In genomic region chr5:175201393-175201792, GRCh38 we compare ENCODE assay signal across 36 cellular contexts.
"Had no signal": no experiment of that assay in that cellular context is flagged by ENCODE, and none has a peak within 500 bp of the region (broad histone marks: within the 10 kb centered on the region; RNA-seq: fewer than 3 reads in every experiment).

No MANE protein-coding gene starts in this region.

- H3K27ac Mint-ChIP-seq: activated B cell treated with CpG ODN at 0.5 μM for 24 hours; activated CD8-positive, alpha-beta T cell treated with anti-CD3 and anti-CD28 coated beads for 36 hours; activated naive CD4-positive, alpha-beta T cell treated with anti-CD3 and anti-CD28 coated beads for 36 hours; activated naive CD4-positive, alpha-beta T cell treated with anti-CD3 and anti-CD28 coated beads, Interleukin-2, amount 50 U/mL, for 24 hours; activated naive CD8-positive, alpha-beta T cell treated with anti-CD3 and anti-CD28 coated beads for 36 hours; activated naive CD8-positive, alpha-beta T cell treated with anti-CD3 and anti-CD28 coated beads, Interleukin-2, amount 50 U/mL, for 24 hours; activated T-helper 17 cell treated with anti-CD3 and anti-CD28 coated beads, Interleukin-2, amount 50 U/mL, for 72 hours; T-helper 2 cell treated with Interferon-gamma antibody and Interleukin-4, amounts not matched to agents 5 μg/mL and 100 μg/mL, for 36 hours had no signal

- H3K4me3 ChIP-seq: adrenal gland, breast epithelium, cardiac muscle cell, colonic mucosa, esophagus squamous epithelium had no signal

- H3K9me3 Mint-ChIP-seq: activated B cell treated with CpG ODN at 0.5 μM for 24 hours; activated CD8-positive, alpha-beta T cell treated with anti-CD3 and anti-CD28 coated beads for 36 hours; activated naive CD4-positive, alpha-beta T cell treated with anti-CD3 and anti-CD28 coated beads for 36 hours; activated naive CD4-positive, alpha-beta T cell treated with anti-CD3 and anti-CD28 coated beads, Interleukin-2, amount 50 U/mL, for 24 hours; activated naive CD8-positive, alpha-beta T cell treated with anti-CD3 and anti-CD28 coated beads for 36 hours; activated naive CD8-positive, alpha-beta T cell treated with anti-CD3 and anti-CD28 coated beads, Interleukin-2, amount 50 U/mL, for 24 hours; activated T-cell treated with anti-CD3 and anti-CD28 coated beads, Interleukin-2, amount 50 U/mL, for 4 hours; activated T-helper 17 cell treated with anti-CD3 and anti-CD28 coated beads, Interleukin-2, amount 50 U/mL, for 72 hours; T-helper 2 cell treated with Interferon-gamma antibody and Interleukin-4, amounts not matched to agents 5 μg/mL and 100 μg/mL, for 36 hours had no signal

- H3K4me3 Mint-ChIP-seq: activated B cell treated with CpG ODN at 0.5 μM for 24 hours; activated CD8-positive, alpha-beta T cell treated with anti-CD3 and anti-CD28 coated beads for 36 hours; activated naive CD4-positive, alpha-beta T cell treated with anti-CD3 and anti-CD28 coated beads for 36 hours; activated naive CD4-positive, alpha-beta T cell treated with anti-CD3 and anti-CD28 coated beads, Interleukin-2, amount 50 U/mL, for 24 hours; activated naive CD8-positive, alpha-beta T cell treated with anti-CD3 and anti-CD28 coated beads for 36 hours; activated naive CD8-positive, alpha-beta T cell treated with anti-CD3 and anti-CD28 coated beads, Interleukin-2, amount 50 U/mL, for 24 hours; activated T-cell treated with anti-CD3 and anti-CD28 coated beads, Interleukin-2, amount 50 U/mL, for 4 hours; activated T-helper 17 cell treated with anti-CD3 and anti-CD28 coated beads, Interleukin-2, amount 50 U/mL, for 72 hours; brain; T-helper 2 cell treated with Interferon-gamma antibody and Interleukin-4, amounts not matched to agents 5 μg/mL and 100 μg/mL, for 36 hours had no signal

- DNase-seq: activated B cell treated with CpG ODN at 0.5 μM for 24 hours; activated CD4-positive, alpha-beta T cell treated with anti-CD3 and anti-CD28 coated beads for 48 hours; activated CD4-positive, alpha-beta T cell treated with anti-CD3 and anti-CD28 coated beads, Interleukin-2, amount 50 U/mL, for 1 hour; activated CD4-positive, alpha-beta T cell treated with anti-CD3 and anti-CD28 coated beads, Interleukin-2, amount 50 U/mL, for 48 hours; activated CD8-positive, alpha-beta memory T cell treated with anti-CD3 and anti-CD28 coated beads for 24 hours; activated CD8-positive, alpha-beta T cell treated with anti-CD3 and anti-CD28 coated beads for 36 hours; activated effector memory CD4-positive, alpha-beta T cell treated with Interleukin-2 at 50 U/mL for 16 hours; activated gamma-delta T cell treated with Interleukin-2 at 50 U/mL for 16 hours; activated naive CD4-positive, alpha-beta T cell treated with anti-CD3 and anti-CD28 coated beads for 36 hours; activated naive CD8-positive, alpha-beta T cell treated with anti-CD3 and anti-CD28 coated beads for 36 hours; activated naive CD8-positive, alpha-beta T cell treated with anti-CD3 and anti-CD28 coated beads, Interleukin-2, amount 50 U/mL, for 24 hours; activated T-cell treated with anti-CD3 and anti-CD28 coated beads, Interleukin-2, amount 50 U/mL, for 4 hours; adrenal gland; amygdala; aorta; central memory CD4-positive, alpha-beta T cell; cerebellar nuclear complex; colonic mucosa; effector CD8-positive, alpha-beta T cell; esophagus squamous epithelium; foreskin fibroblast; head of caudate nucleus; hippocampal formation; T1000; WERI-Rb-1 had no signal

- H3K27ac ChIP-seq: adrenal gland, breast epithelium, cardiac muscle cell, colonic mucosa, epithelial cell of prostate, esophagus squamous epithelium, WERI-Rb-1 had no signal

- H3K27me3 ChIP-seq: adrenal gland, breast epithelium, cardiac muscle cell, colonic mucosa had no signal

- H3K9me3 ChIP-seq: adrenal gland, breast epithelium, colonic mucosa, esophagus squamous epithelium had no signal

- ATAC-seq: activated CD4-positive, CD25-positive, alpha-beta regulatory T cell treated with anti-CD3 and anti-CD28 coated beads, Interleukin-2, amount 50 U/mL, for 24 hours; activated CD8-positive, alpha-beta T cell treated with anti-CD3 and anti-CD28 coated beads for 36 hours; activated naive CD8-positive, alpha-beta T cell treated with anti-CD3 and anti-CD28 coated beads, Interleukin-2, amount 50 U/mL, for 24 hours; activated T-cell treated with anti-CD3 and anti-CD28 coated beads, Interleukin-2, amount 50 U/mL, for 4 hours; activated T-helper 17 cell treated with anti-CD3 and anti-CD28 coated beads, Interleukin-2, amount 50 U/mL, for 72 hours had no signal

- H3K4me1 Mint-ChIP-seq: activated B cell treated with CpG ODN at 0.5 μM for 24 hours; activated naive CD4-positive, alpha-beta T cell treated with anti-CD3 and anti-CD28 coated beads, Interleukin-2, amount 50 U/mL, for 24 hours; activated naive CD8-positive, alpha-beta T cell treated with anti-CD3 and anti-CD28 coated beads for 36 hours; activated naive CD8-positive, alpha-beta T cell treated with anti-CD3 and anti-CD28 coated beads, Interleukin-2, amount 50 U/mL, for 24 hours; activated T-helper 17 cell treated with anti-CD3 and anti-CD28 coated beads, Interleukin-2, amount 50 U/mL, for 72 hours had no signal

- H3K27me3 Mint-ChIP-seq: activated B cell treated with CpG ODN at 0.5 μM for 24 hours; activated naive CD8-positive, alpha-beta T cell treated with anti-CD3 and anti-CD28 coated beads, Interleukin-2, amount 50 U/mL, for 24 hours had no signal

- H3K36me3 ChIP-seq: adrenal gland, breast epithelium, cardiac muscle cell, colonic mucosa, esophagus squamous epithelium, WERI-Rb-1 had no signal

- H3K4me1 ChIP-seq: adrenal gland, breast epithelium, colonic mucosa had no signal

- H3K36me3 Mint-ChIP-seq: activated naive CD4-positive, alpha-beta T cell treated with anti-CD3 and anti-CD28 coated beads, Interleukin-2, amount 50 U/mL, for 24 hours; activated naive CD8-positive, alpha-beta T cell treated with anti-CD3 and anti-CD28 coated beads for 36 hours; brain had no signal

- FAIRE-seq: endometrium, endothelial cell of umbilical vein, frontal cortex had no signal
